1 cellular context compared by ENCODE assay signal in genomic region chr17:58120195-58120822, GRCh38.
TF ChIP-seq lines count a peak whose summit lies in the region.

No MANE protein-coding gene starts in this region.

TF ChIP-seq in HepG2, 621 proteins besides CTCF, POLR2A, EP300 and RAD21 (continued from another document and continues in another):
- TF ChIP-seq LRRFIP1 (CRISPR knock-in tag; conservative IDR thresholded peaks at IDR 0.05) (peak; percentile 86), ZNF615 (CRISPR knock-in tag; IDR thresholded peaks at IDR 0.05; ENCODE audit: borderline replicate concordance) (no peak), ZBTB40 (IDR thresholded peaks at IDR 0.05) (no peak), ZBTB40 (CRISPR knock-in tag; IDR thresholded peaks at IDR 0.05) (no peak; the same call in 1 of the 2 replicates), ZBTB33 (CRISPR knock-in tag; IDR thresholded peaks at IDR 0.05) (no peak), HNF1A (IDR thresholded peaks at IDR 0.05; ENCODE audit: low read depth) (no peak), HNF1A (CRISPR knock-in tag; IDR thresholded peaks at IDR 0.05; ENCODE audit: borderline replicate concordance) (no peak), ZC3H4 (CRISPR knock-in tag; IDR thresholded peaks at IDR 0.05; ENCODE audit: borderline replicate concordance) (no peak), IKZF4 (CRISPR knock-in tag; IDR thresholded peaks at IDR 0.05; ENCODE audit: borderline replicate concordance, low read depth, not compliant biosample characterization) (no peak), ZNF713 (CRISPR knock-in tag; IDR thresholded peaks at IDR 0.05) (no peak), CBX2 (IDR thresholded peaks at IDR 0.05; ENCODE audit: low read depth, low read length) (no peak), CBX2 (CRISPR knock-in tag; IDR thresholded peaks at IDR 0.05; ENCODE audit: low read depth) (no peak), CENPT (CRISPR knock-in tag; IDR thresholded peaks at IDR 0.05; ENCODE audit: low read depth) (no peak), ZNF563 (CRISPR knock-in tag; IDR thresholded peaks at IDR 0.05) (no peak), MED1 (CRISPR knock-in tag; IDR thresholded peaks at IDR 0.05) (no peak), ZNF800 (CRISPR knock-in tag; IDR thresholded peaks at IDR 0.05) (no peak), TFDP2 (CRISPR knock-in tag; IDR thresholded peaks at IDR 0.05) (0 out of 2 replicates have a peak, but pooled peaks have one; percentile 27), XRCC5 (optimal IDR thresholded peaks at IDR 0.05; ENCODE audit: low read length) (peak; percentile 28), ZNF75D (CRISPR knock-in tag; IDR thresholded peaks at IDR 0.05; ENCODE audit: borderline replicate concordance) (no peak), IKZF5 (CRISPR knock-in tag; IDR thresholded peaks at IDR 0.05) (peak; percentile 66; the same call in 1 of the 2 replicates), STAT5B (CRISPR knock-in tag; IDR thresholded peaks at IDR 0.05) (0 out of 2 replicates have a peak, but pooled peaks have one; percentile 88), ZNF101 (CRISPR knock-in tag; IDR thresholded peaks at IDR 0.05; ENCODE audit: borderline replicate concordance, low read depth) (no peak), ZFP82 (CRISPR knock-in tag; IDR thresholded peaks at IDR 0.05; ENCODE audit: borderline replicate concordance) (no peak), BORCS8-MEF2B (CRISPR knock-in tag; IDR thresholded peaks at IDR 0.05) (peak; percentile 81), KLF6 (CRISPR knock-in tag; IDR thresholded peaks at IDR 0.05) (peak; percentile 91), DNMT1 (CRISPR knock-in tag; IDR thresholded peaks at IDR 0.05) (no peak), ATAD3A (CRISPR knock-in tag; IDR thresholded peaks at IDR 0.05) (no peak), ZNF841 (CRISPR knock-in tag; IDR thresholded peaks at IDR 0.05; ENCODE audit: borderline replicate concordance) (no peak), ZNF83 (CRISPR knock-in tag; IDR thresholded peaks at IDR 0.05; ENCODE audit: borderline replicate concordance) (no peak), SIX1 (CRISPR knock-in tag; IDR thresholded peaks at IDR 0.05; ENCODE audit: borderline replicate concordance) (no peak), GTF3A (CRISPR knock-in tag; conservative IDR thresholded peaks at IDR 0.05) (no peak), PHB2 (IDR thresholded peaks at IDR 0.05; ENCODE audit: partially characterized antibody) (no peak)
